In genomic region chr4:31291238-31291637, GRCh38 we compare ENCODE assay signal across 16 cellular contexts.
DNase-seq lines count a peak whose midpoint lies in the region; ATAC-seq and TF ChIP-seq lines count a peak whose summit lies in the region.
"Had no signal": no experiment of that assay in that cellular context is flagged by ENCODE, and none has a peak within 500 bp of the region (broad histone marks: within the 10 kb centered on the region; RNA-seq: fewer than 3 reads in every experiment).

No MANE protein-coding gene starts in this region.

- H3K27me3 ChIP-seq in OCI-LY1 (ENCODE audit: insufficient read depth, low read length), result no peaks in the 10 kb centered on the region
- H3K27me3 ChIP-seq in MG63, result no peaks in the 10 kb centered on the region
- H3K27me3 ChIP-seq: neutrophil, uterus had no signal

- no peaks in the 10 kb centered on the region for H3F3A ChIP-seq in OCI-LY1 (ENCODE audit: insufficient read depth, low read length)

- DNase-seq in activated effector memory CD4-positive, alpha-beta T cell treated with Interleukin-2 at 50 U/mL for 16 hours, result no peak
- no peak for DNase-seq in NK-92 treated with Interleukin-12 subunit alpha and Interleukin-12 subunit beta, amount 100 ng/mL, for 24 hours (lab: John Stamatoyannopoulos, UW)
- DNase-seq in MG63 (no peak), NCI-H146 (lab: John Stamatoyannopoulos, UW) (no peak)
- DNase-seq: AML-193, EL, Kasumi-1, lower lobe of right lung, NCI-H446, uterus had no signal

- H3K4me2 ChIP-seq in OCI-LY1 (ENCODE audit: low read length), result peak overlapping the region; percentile 29; the same call in 1 of the 2 replicates

- no peak overlapping the region for H3K9ac ChIP-seq in OCI-LY1 (ENCODE audit: low read length)

- H3K9me3 ChIP-seq in OCI-LY1 (ENCODE audit: low read length) (no peaks in the 10 kb centered on the region), MG63 (no peaks in the 10 kb centered on the region)
- H3K9me3 ChIP-seq: lower lobe of right lung, neutrophil, uterus had no signal

- no peak overlapping the region for H2AFZ ChIP-seq in OCI-LY1 (ENCODE audit: low read length)

- H3K4me3 ChIP-seq in OCI-LY1 (ENCODE audit: low read depth, low read length, poor library complexity, severe bottlenecking) (no peak overlapping the region), MG63 (no peak overlapping the region)
- H3K4me3 ChIP-seq: lower lobe of right lung, uterus had no signal

- H3K9me2 ChIP-seq in OCI-LY1 (ENCODE audit: low read depth, low read length), result no peaks in the 10 kb centered on the region

- no peak for TF ChIP-seq CTCF in OCI-LY1 (IDR thresholded peaks at IDR 0.05; ENCODE audit: low read length)

- ATAC-seq in GM18502 (IDR thresholded peaks at IDR 0.05; ENCODE audit: poor library complexity, unreplicated experiment), result peak; percentile 90
- peak; percentile 70 for ATAC-seq in GM21447 (IDR thresholded peaks at IDR 0.05; ENCODE audit: unreplicated experiment)
- peak; percentile 67 for ATAC-seq in HG03139 (IDR thresholded peaks at IDR 0.05; ENCODE audit: unreplicated experiment)
- ATAC-seq: activated CD4-positive, CD25-positive, alpha-beta regulatory T cell treated with anti-CD3 and anti-CD28 coated beads, Interleukin-2, amount 50 U/mL, for 24 hours; lower lobe of right lung had no signal

- no peaks in the 10 kb centered on the region for H3K36me3 ChIP-seq in OCI-LY1 (ENCODE audit: insufficient read depth, low read length)
- no peaks in the 10 kb centered on the region for H3K36me3 ChIP-seq in MG63
- H3K36me3 ChIP-seq: lower lobe of right lung, neutrophil, uterus had no signal

- H3K79me2 ChIP-seq in OCI-LY1 (ENCODE audit: insufficient read depth, low read length), result no peaks in the 10 kb centered on the region

- no peaks in the 10 kb centered on the region for H4K20me1 ChIP-seq in OCI-LY1 (ENCODE audit: insufficient read depth, low read length)

- peak overlapping the region; percentile 74 for H3K27ac ChIP-seq in OCI-LY1 (ENCODE audit: low read depth, low read length, poor library complexity, severe bottlenecking)
- H3K27ac ChIP-seq: lower lobe of right lung, neutrophil, uterus had no signal

- peaks cover 20% of the 10 kb centered on the region for H3K4me1 ChIP-seq in OCI-LY1 (ENCODE audit: insufficient read depth, low read length, severe bottlenecking)
- H3K4me1 ChIP-seq: lower lobe of right lung, uterus had no signal
